18 cellular contexts compared by ENCODE assay signal in the genomic region with DNA sequence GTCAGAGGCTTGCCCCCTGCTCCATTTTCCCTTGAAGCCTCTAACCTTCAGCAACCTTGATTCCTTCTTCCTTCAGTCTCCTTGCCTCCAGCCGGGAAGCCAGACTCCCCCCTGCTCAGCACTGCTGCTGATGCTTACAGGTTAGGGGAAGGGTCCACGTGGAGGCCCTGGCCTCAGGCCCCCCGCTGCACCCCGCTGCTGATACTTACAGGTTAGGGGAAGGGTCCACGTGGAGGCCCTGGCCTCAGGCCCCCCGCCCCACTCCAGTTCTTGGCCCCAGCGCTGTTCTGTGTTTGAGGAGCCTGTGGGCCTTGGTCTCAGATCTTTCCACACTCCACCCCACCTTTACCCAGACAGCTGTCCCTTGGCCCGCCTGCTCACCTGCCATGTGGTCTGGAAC. TPM values are rescaled to one million over a fixed set of nuclear protein-coding genes. Genes with fewer than 3 reads are reported as not detected.
A peak's percentile ranks its signal among the peaks of the same experiment; 100 is the strongest.
DNase-seq lines count a peak whose midpoint lies in the region; ATAC-seq and TF ChIP-seq lines count a peak whose summit lies in the region.
"Had no signal": no experiment of that assay in that cellular context is flagged by ENCODE, and none has a peak within 500 bp of the region (broad histone marks: within the 10 kb centered on the region; RNA-seq: fewer than 3 reads in every experiment).

No MANE protein-coding gene starts in this region.

- H3K36me3 Mint-ChIP-seq in activated naive CD8-positive, alpha-beta T cell treated with anti-CD3 and anti-CD28 coated beads, Interleukin-2, amount 50 U/mL, for 24 hours (ENCODE audit: low read depth), result no peaks in the 10 kb centered on the region
- no peaks in the 10 kb centered on the region for H3K36me3 Mint-ChIP-seq in activated naive CD8-positive, alpha-beta T cell treated with anti-CD3 and anti-CD28 coated beads for 36 hours
- H3K36me3 Mint-ChIP-seq in mesothelial cell of epicardium, result no peaks in the 10 kb centered on the region
- H3K36me3 Mint-ChIP-seq in stimulated activated effector memory CD8-positive, alpha-beta T cell treated with anti-CD3 and anti-CD28 coated beads, Interleukin-12 subunit alpha, Interleukin-12 subunit beta, amount 100 ng/mL, for 72 hours, result no peaks in the 10 kb centered on the region

- H4K8ac ChIP-seq in mesendoderm (ENCODE audit: low read depth, low read length), result no peak overlapping the region

- H2BK15ac ChIP-seq in mesendoderm (replicated peaks; ENCODE audit: low read depth), result no peak overlapping the region

- no peak overlapping the region for H3K4me3 ChIP-seq in dorsolateral prefrontal cortex
- H3K4me3 ChIP-seq in mesendoderm (ENCODE audit: low read length), result no peak overlapping the region
- H3K4me3 ChIP-seq: A549 had no signal

- no peak overlapping the region for H2BK5ac ChIP-seq in mesendoderm (ENCODE audit: low read length)

- H3K4me3 Mint-ChIP-seq in activated naive CD8-positive, alpha-beta T cell treated with anti-CD3 and anti-CD28 coated beads, Interleukin-2, amount 50 U/mL, for 24 hours, result no peak overlapping the region
- no peak overlapping the region for H3K4me3 Mint-ChIP-seq in activated naive CD8-positive, alpha-beta T cell treated with anti-CD3 and anti-CD28 coated beads for 36 hours
- no peak overlapping the region for H3K4me3 Mint-ChIP-seq in mesothelial cell of epicardium
- no peak overlapping the region for H3K4me3 Mint-ChIP-seq in stimulated activated effector memory CD8-positive, alpha-beta T cell treated with anti-CD3 and anti-CD28 coated beads, Interleukin-12 subunit alpha, Interleukin-12 subunit beta, amount 100 ng/mL, for 72 hours
- H3K4me3 Mint-ChIP-seq: CD4-positive, alpha-beta T cell; H9 had no signal

- no peak overlapping the region for H3K9ac ChIP-seq in mesendoderm (ENCODE audit: low read length)

- ATAC-seq in activated naive CD8-positive, alpha-beta T cell treated with anti-CD3 and anti-CD28 coated beads, Interleukin-2, amount 50 U/mL, for 24 hours, result peak; percentile 9
- ATAC-seq in stimulated activated effector memory CD8-positive, alpha-beta T cell treated with anti-CD3 and anti-CD28 coated beads, Interleukin-12 subunit alpha, Interleukin-12 subunit beta, amount 100 ng/mL, for 72 hours, result peak; percentile 14
- ATAC-seq: A549 had no signal

- intact Hi-C loops in dorsolateral prefrontal cortex (cut with DNase I), result no loop called here

- no peak overlapping the region for H3K4me2 ChIP-seq in mesendoderm (ENCODE audit: low read length)
- H3K4me2 ChIP-seq: A549 had no signal

- no peaks in the 10 kb centered on the region for H3K79me1 ChIP-seq in mesendoderm (ENCODE audit: low read length)

- no peaks in the 10 kb centered on the region for H3K79me2 ChIP-seq in mesendoderm (ENCODE audit: control insufficient read depth, insufficient read depth, low read length)

- no peaks in the 10 kb centered on the region for H3K36me3 ChIP-seq in mesendoderm (ENCODE audit: control insufficient read depth, insufficient read depth, low read length)

- peaks cover 13% of the 10 kb centered on the region for H3K4me1 ChIP-seq in mesendoderm (ENCODE audit: control insufficient read depth, low read depth, low read length)
- H3K4me1 ChIP-seq: A549 had no signal

- H2BK120ac ChIP-seq in mesendoderm (ENCODE audit: low read depth, low read length), result no peak overlapping the region

- TF ChIP-seq CTCF in mesothelial cell of epicardium (IDR thresholded peaks at IDR 0.05; ENCODE audit: unreplicated experiment) (no peak), dorsolateral prefrontal cortex (IDR thresholded peaks at IDR 0.05 in 54 of 56, conservative IDR thresholded peaks at IDR 0.05 in 2 of 56; ENCODE audit: low read depth in 1 of 56, partially characterized antibody in 56 of 56) (no peak)

- H3K18ac ChIP-seq in mesendoderm (ENCODE audit: low read length), result no peak overlapping the region

- no peak overlapping the region for H3K23ac ChIP-seq in mesendoderm (ENCODE audit: low read length)

- H3K27me3 Mint-ChIP-seq in activated naive CD8-positive, alpha-beta T cell treated with anti-CD3 and anti-CD28 coated beads, Interleukin-2, amount 50 U/mL, for 24 hours, result peaks cover 36% of the 10 kb centered on the region
- H3K27me3 Mint-ChIP-seq in activated naive CD8-positive, alpha-beta T cell treated with anti-CD3 and anti-CD28 coated beads for 36 hours, result peaks cover 56% of the 10 kb centered on the region
- H3K27me3 Mint-ChIP-seq in mesothelial cell of epicardium (ENCODE audit: low read depth), result peaks cover 2% of the 10 kb centered on the region

- no peak overlapping the region for H2AK5ac ChIP-seq in mesendoderm (ENCODE audit: low read length)

- H3K27me3 ChIP-seq in dorsolateral prefrontal cortex (peaks cover 0 to 11% (median 0%) of the 10 kb centered on the region in 45 donors), mesendoderm (ENCODE audit: insufficient read depth, low read length, poor library complexity) (no peaks in the 10 kb centered on the region)

- no peak overlapping the region for H3K27ac Mint-ChIP-seq in activated naive CD8-positive, alpha-beta T cell treated with anti-CD3 and anti-CD28 coated beads, Interleukin-2, amount 50 U/mL, for 24 hours
- H3K27ac Mint-ChIP-seq in activated naive CD8-positive, alpha-beta T cell treated with anti-CD3 and anti-CD28 coated beads for 36 hours, result no peak overlapping the region
- peak overlapping the region; percentile 91 for H3K27ac Mint-ChIP-seq in mesothelial cell of epicardium
- no peak overlapping the region for H3K27ac Mint-ChIP-seq in stimulated activated effector memory CD8-positive, alpha-beta T cell treated with anti-CD3 and anti-CD28 coated beads, Interleukin-12 subunit alpha, Interleukin-12 subunit beta, amount 100 ng/mL, for 72 hours
- H3K27ac Mint-ChIP-seq: CD4-positive, alpha-beta T cell; H9 had no signal

- no peak overlapping the region for H3K56ac ChIP-seq in mesendoderm (ENCODE audit: low read length)

- H3K27ac ChIP-seq in dorsolateral prefrontal cortex (no peak overlapping the region), mesendoderm (ENCODE audit: low read depth, low read length) (no peak overlapping the region)
- H3K27ac ChIP-seq: 22Rv1, A549, C4-2B had no signal

- WGBS in mesendoderm (ENCODE audit: extremely low coverage, insufficient coverage, low lambda C conversion rate), result no CpG with 5 or more reads among the region's 8 CpGs

- no peak overlapping the region for H4K5ac ChIP-seq in mesendoderm (ENCODE audit: low read length)

- no peak overlapping the region for H3K4ac ChIP-seq in mesendoderm (ENCODE audit: low read depth, low read length)

- no peaks in the 10 kb centered on the region for H3K9me3 Mint-ChIP-seq in activated naive CD8-positive, alpha-beta T cell treated with anti-CD3 and anti-CD28 coated beads, Interleukin-2, amount 50 U/mL, for 24 hours
- no peaks in the 10 kb centered on the region for H3K9me3 Mint-ChIP-seq in activated naive CD8-positive, alpha-beta T cell treated with anti-CD3 and anti-CD28 coated beads for 36 hours
- no peaks in the 10 kb centered on the region for H3K9me3 Mint-ChIP-seq in mesothelial cell of epicardium
- H3K9me3 Mint-ChIP-seq in stimulated activated effector memory CD8-positive, alpha-beta T cell treated with anti-CD3 and anti-CD28 coated beads, Interleukin-12 subunit alpha, Interleukin-12 subunit beta, amount 100 ng/mL, for 72 hours, result no peaks in the 10 kb centered on the region
- H3K9me3 Mint-ChIP-seq: CD4-positive, alpha-beta T cell had no signal

- no peak for DNase-seq in activated naive CD8-positive, alpha-beta T cell treated with anti-CD3 and anti-CD28 coated beads, Interleukin-2, amount 50 U/mL, for 24 hours
- DNase-seq in activated naive CD8-positive, alpha-beta T cell treated with anti-CD3 and anti-CD28 coated beads for 36 hours, result no peak
- DNase-seq in ecto neural progenitor cell (ENCODE audit: low spot score), result peak; percentile 46
- no peak for DNase-seq in mesothelial cell of epicardium (ENCODE audit: low spot score in 2 of 2, unreplicated experiment in 2 of 2)
- DNase-seq in stimulated activated effector memory CD8-positive, alpha-beta T cell treated with anti-CD3 and anti-CD28 coated beads, Interleukin-12 subunit alpha, Interleukin-12 subunit beta, amount 100 ng/mL, for 72 hours (ENCODE audit: low spot score in 2 of 2), result no peak
- no peak for DNase-seq in dorsolateral prefrontal cortex
- no peak for DNase-seq in mesendoderm
- DNase-seq: AML-193; Caco-2; CD4-positive, alpha-beta T cell; DMS153; DMS79 treated with DMSO at 0.1 percent for 48 hours; GF-D8; GOT3; H9 had no signal

- peaks cover 3% of the 10 kb centered on the region for H3K4me1 Mint-ChIP-seq in activated naive CD8-positive, alpha-beta T cell treated with anti-CD3 and anti-CD28 coated beads, Interleukin-2, amount 50 U/mL, for 24 hours
- H3K4me1 Mint-ChIP-seq in activated naive CD8-positive, alpha-beta T cell treated with anti-CD3 and anti-CD28 coated beads for 36 hours, result peaks cover 2% of the 10 kb centered on the region
- peaks cover 45% of the 10 kb centered on the region for H3K4me1 Mint-ChIP-seq in mesothelial cell of epicardium
- H3K4me1 Mint-ChIP-seq in stimulated activated effector memory CD8-positive, alpha-beta T cell treated with anti-CD3 and anti-CD28 coated beads, Interleukin-12 subunit alpha, Interleukin-12 subunit beta, amount 100 ng/mL, for 72 hours, result peaks cover 8% of the 10 kb centered on the region

RNA-seq across cellular contexts. Expression of gene PKNOX2, which starts 25.6 kb away (rescaled TPM):
- not detected for total RNA-seq in activated naive CD8-positive, alpha-beta T cell treated with anti-CD3 and anti-CD28 coated beads for 36 hours
- total RNA-seq in mesothelial cell of epicardium (20.4 to 23.1 TPM (median 22.2 TPM) in 3 replicates), dorsolateral prefrontal cortex (10 to 100 TPM; 19.6 to 99.6 (median 55.2) TPM)
- polyA plus RNA-seq in mesendoderm (2013, experiment 1 of 2), result 0.46 TPM
- 0.59 TPM for polyA plus RNA-seq in mesendoderm (2013, experiment 2 of 2)
- total RNA-seq: Caco-2; CD4-positive, alpha-beta T cell had no signal
- polyA plus RNA-seq: A549 had no signal

RNA-seq across cellular contexts. Expression of gene TMEM218, which starts 27.5 kb away (rescaled TPM):
- total RNA-seq in activated naive CD8-positive, alpha-beta T cell treated with anti-CD3 and anti-CD28 coated beads for 36 hours, result 10 to 100 TPM; 16.6 to 18.1 TPM
- 23.1 to 23.9 TPM (median 23.7 TPM) in 3 replicates for total RNA-seq in mesothelial cell of epicardium
- total RNA-seq in dorsolateral prefrontal cortex, result 10 to 100 TPM in 52 of 120 experiments, 1 to 10 TPM in 68; 5.4 to 17.7 (median 9.7) TPM
- polyA plus RNA-seq in mesendoderm (2013, experiment 1 of 2), result 9.3 TPM
- 9.7 TPM for polyA plus RNA-seq in mesendoderm (2013, experiment 2 of 2)

Comparison
In these comparisons a context has a peak if more than half of its experiments do, and no peak if none do; other contexts are left out.
1. RNA of gene PKNOX2, which starts 25.6 kb away (total RNA-seq): 19.6 to 99.6 TPM in dorsolateral prefrontal cortex and 20.4 to 23.1 TPM in mesothelial cell of epicardium; not detected in activated naive CD8-positive, alpha-beta T cell treated with anti-CD3 and anti-CD28 coated beads for 36 hours; every median in the first group is over 10 times any median in the second.